19 cellular contexts compared by ENCODE assay signal in genomic region chr2:239819091-239819973, GRCh38.
DNase-seq lines count a peak whose midpoint lies in the region; ATAC-seq and TF ChIP-seq lines count a peak whose summit lies in the region.
"Had no signal": no experiment of that assay in that cellular context is flagged by ENCODE, and none has a peak within 500 bp of the region (broad histone marks: within the 10 kb centered on the region; RNA-seq: fewer than 3 reads in every experiment).

No MANE protein-coding gene starts in this region.

- no peak overlapping the region for H2AFZ ChIP-seq in H9 (ENCODE audit: low read length)

- ATAC-seq in left lobe of liver: no peak
- no peak for ATAC-seq in stimulated activated effector memory CD8-positive, alpha-beta T cell treated with anti-CD3 and anti-CD28 coated beads, Interleukin-12 subunit alpha, Interleukin-12 subunit beta, amount 100 ng/mL, for 72 hours
- ATAC-seq: Panc1 had no signal

- no peak for TF ChIP-seq POLR2A in Peyer's patch (IDR thresholded peaks at IDR 0.05)
- TF ChIP-seq POLR2A in sigmoid colon (IDR thresholded peaks at IDR 0.05): no peak

- H3K4me1 Mint-ChIP-seq in H9: peaks cover 13 to 17% of the 10 kb centered on the region in 2 experiments
- no peaks in the 10 kb centered on the region for H3K4me1 Mint-ChIP-seq in T-helper 2 cell treated with Interferon-gamma antibody and Interleukin-4, amounts not matched to agents 5 μg/mL and 100 μg/mL, for 36 hours (ENCODE audit: low read depth)
- peaks cover 23% of the 10 kb centered on the region for H3K4me1 Mint-ChIP-seq in stimulated activated effector memory CD8-positive, alpha-beta T cell treated with anti-CD3 and anti-CD28 coated beads, Interleukin-12 subunit alpha, Interleukin-12 subunit beta, amount 100 ng/mL, for 72 hours
- H3K4me1 Mint-ChIP-seq: activated naive CD4-positive, alpha-beta T cell treated with anti-CD3 and anti-CD28 coated beads, Interleukin-2, amount 10 ng/mL, durations not matched to agents 7 days and 5 days had no signal

- H3K9me3 ChIP-seq in H9 (ENCODE audit: control insufficient read depth, low read depth, low read length) (no peaks in the 10 kb centered on the region), Peyer's patch (no peaks in the 10 kb centered on the region), sigmoid colon (no peaks in the 10 kb centered on the region)
- H3K9me3 ChIP-seq: esophagus squamous epithelium, right lobe of liver had no signal

- no peak overlapping the region for H3K4me3 ChIP-seq in Peyer's patch
- no peak overlapping the region for H3K4me3 ChIP-seq in sigmoid colon
- H3K4me3 ChIP-seq: esophagus squamous epithelium, right lobe of liver had no signal

- no peak overlapping the region for H4K91ac ChIP-seq in H9 (ENCODE audit: insufficient read length, low read depth, low read length)

- no peaks in the 10 kb centered on the region for H3K79me1 ChIP-seq in H9 (ENCODE audit: insufficient read depth, low read depth, low read length, poor library complexity, severe bottlenecking)

- no peak overlapping the region for H3K4me2 ChIP-seq in H9 (ENCODE audit: insufficient read depth, insufficient read length, low read length)

- H2BK120ac ChIP-seq in H9 (ENCODE audit: low read depth, low read length, poor library complexity, severe bottlenecking): no peak overlapping the region

- H3K56ac ChIP-seq in H9 (ENCODE audit: insufficient read length, low read depth, low read length): no peak overlapping the region

- intact Hi-C loops in sigmoid colon (cut with DNase I): loop anchor here (10.0 kb wide), 5 partner anchors 165 to 745 kb away; partner anchors contain the start of gene HDAC4

- H3K18ac ChIP-seq in H9 (ENCODE audit: insufficient read length, low read depth, low read length): no peak overlapping the region

- H3K23me2 ChIP-seq in H9 (ENCODE audit: insufficient read length, low read depth, low read length, poor library complexity, severe bottlenecking): no peaks in the 10 kb centered on the region

- H3T11ph ChIP-seq in H9 (ENCODE audit: low read length): no peak overlapping the region

- H3K27ac Mint-ChIP-seq in H9: no peak overlapping the region
- no peak overlapping the region for H3K27ac Mint-ChIP-seq in T-helper 2 cell treated with Interferon-gamma antibody and Interleukin-4, amounts not matched to agents 5 μg/mL and 100 μg/mL, for 36 hours
- H3K27ac Mint-ChIP-seq in stimulated activated effector memory CD8-positive, alpha-beta T cell treated with anti-CD3 and anti-CD28 coated beads, Interleukin-12 subunit alpha, Interleukin-12 subunit beta, amount 100 ng/mL, for 72 hours: no peak overlapping the region
- H3K27ac Mint-ChIP-seq: activated naive CD4-positive, alpha-beta T cell treated with anti-CD3 and anti-CD28 coated beads, Interleukin-2, amount 10 ng/mL, durations not matched to agents 7 days and 5 days; memory B cell had no signal

- H3K23ac ChIP-seq in H9 (ENCODE audit: insufficient read length, low read depth, low read length): no peak overlapping the region

- H3K4me1 ChIP-seq in H9 (ENCODE audit: insufficient read depth, low read length) (no peaks in the 10 kb centered on the region; the same call in 1 of the 2 replicates), Peyer's patch (peaks cover 0 to 3% (median 0%) of the 10 kb centered on the region in 4 donors), sigmoid colon (peaks cover 0 to 16% (median 15%) of the 10 kb centered on the region in 4 donors)
- H3K4me1 ChIP-seq: right lobe of liver had no signal

- WGBS in H9 (ENCODE audit: extremely low coverage, insufficient read length, low lambda C conversion rate): no CpG with 5 or more reads among the region's 17 CpGs
- WGBS in sigmoid colon, 2 donors: 74 to 86% methylated on average over 17 of the region's 17 CpGs

- no peak overlapping the region for H2BK20ac ChIP-seq in H9 (ENCODE audit: low read depth, low read length, poor library complexity, severe bottlenecking)

- H3K27me3 Mint-ChIP-seq in H9 (ENCODE audit: low read depth): peaks cover 23% of the 10 kb centered on the region
- H3K27me3 Mint-ChIP-seq in T-helper 2 cell treated with Interferon-gamma antibody and Interleukin-4, amounts not matched to agents 5 μg/mL and 100 μg/mL, for 36 hours (ENCODE audit: low read depth): no peaks in the 10 kb centered on the region

- no peak overlapping the region for H3K27ac ChIP-seq in H9 (ENCODE audit: insufficient read length, low read depth, low read length)
- H3K27ac ChIP-seq in Peyer's patch: no peak overlapping the region
- no peak overlapping the region for H3K27ac ChIP-seq in sigmoid colon
- H3K27ac ChIP-seq: esophagus squamous epithelium, right lobe of liver, WERI-Rb-1 had no signal

- no peak overlapping the region for H2BK5ac ChIP-seq in H9 (ENCODE audit: insufficient read length, low read length)

- H3K79me2 ChIP-seq in H9 (ENCODE audit: insufficient read depth, low read length): no peaks in the 10 kb centered on the region

- DNase-seq in H9 (peak; percentile 20), Peyer's patch (peak in 2 of 3 donors; percentile 30 to 42), left lobe of liver (ENCODE audit: low spot score) (peak; percentile 28), sigmoid colon (peak; percentile 40), AG20443 (ENCODE audit: low spot score) (no peak)
- DNase-seq in T-helper 2 cell treated with Interferon-gamma antibody and Interleukin-4, amounts not matched to agents 5 μg/mL and 100 μg/mL, for 36 hours (ENCODE audit: low spot score): no peak
- no peak for DNase-seq in stimulated activated effector memory CD8-positive, alpha-beta T cell treated with anti-CD3 and anti-CD28 coated beads, Interleukin-12 subunit alpha, Interleukin-12 subunit beta, amount 100 ng/mL, for 72 hours (ENCODE audit: low spot score in 2 of 2)
- DNase-seq: activated naive CD4-positive, alpha-beta T cell treated with anti-CD3 and anti-CD28 coated beads, Interleukin-2, amount 10 ng/mL, durations not matched to agents 7 days and 5 days; DMS153; esophagus squamous epithelium; NCI-H1105; NCI-H2107; NCI-H69; stimulated activated CD4-positive, alpha-beta T cell treated with anti-CD3 and anti-CD28 coated beads, Interleukin-2, amount 100 ng/mL, for 48 hours; WERI-Rb-1 had no signal

- no peak for TF ChIP-seq CTCF in H9 (conservative IDR thresholded peaks at IDR 0.05)
- TF ChIP-seq CTCF in Peyer's patch (IDR thresholded peaks at IDR 0.05): no peak
- TF ChIP-seq CTCF in sigmoid colon (IDR thresholded peaks at IDR 0.05): no peak

- H3K4ac ChIP-seq in H9 (ENCODE audit: low read depth, low read length): no peak overlapping the region

- no peaks in the 10 kb centered on the region; a peak in 1 of 5 replicates for H3K9me3 Mint-ChIP-seq in H9
- H3K9me3 Mint-ChIP-seq in T-helper 2 cell treated with Interferon-gamma antibody and Interleukin-4, amounts not matched to agents 5 μg/mL and 100 μg/mL, for 36 hours: no peaks in the 10 kb centered on the region
- no peaks in the 10 kb centered on the region for H3K9me3 Mint-ChIP-seq in stimulated activated effector memory CD8-positive, alpha-beta T cell treated with anti-CD3 and anti-CD28 coated beads, Interleukin-12 subunit alpha, Interleukin-12 subunit beta, amount 100 ng/mL, for 72 hours
- H3K9me3 Mint-ChIP-seq: activated naive CD4-positive, alpha-beta T cell treated with anti-CD3 and anti-CD28 coated beads, Interleukin-2, amount 10 ng/mL, durations not matched to agents 7 days and 5 days had no signal

- H3K27me3 ChIP-seq in H9 (ENCODE audit: insufficient read depth, low read length) (no peaks in the 10 kb centered on the region), Peyer's patch (no peaks in the 10 kb centered on the region), sigmoid colon (no peaks in the 10 kb centered on the region)
- H3K27me3 ChIP-seq: right lobe of liver had no signal

- H2BK12ac ChIP-seq in H9 (ENCODE audit: insufficient read length, low read depth, low read length): no peak overlapping the region

- no peak overlapping the region for H3K4me3 Mint-ChIP-seq in H9
- H3K4me3 Mint-ChIP-seq in T-helper 2 cell treated with Interferon-gamma antibody and Interleukin-4, amounts not matched to agents 5 μg/mL and 100 μg/mL, for 36 hours: no peak overlapping the region
- H3K4me3 Mint-ChIP-seq in stimulated activated effector memory CD8-positive, alpha-beta T cell treated with anti-CD3 and anti-CD28 coated beads, Interleukin-12 subunit alpha, Interleukin-12 subunit beta, amount 100 ng/mL, for 72 hours: no peak overlapping the region
- H3K4me3 Mint-ChIP-seq: activated naive CD4-positive, alpha-beta T cell treated with anti-CD3 and anti-CD28 coated beads, Interleukin-2, amount 10 ng/mL, durations not matched to agents 7 days and 5 days; IgD-negative memory B cell; memory B cell had no signal

- no peak overlapping the region for H4K5ac ChIP-seq in H9 (ENCODE audit: insufficient read length, low read depth, low read length)

- H2BK15ac ChIP-seq in H9 (ENCODE audit: low read depth, low read length): no peak overlapping the region

- H3K36me3 ChIP-seq in Peyer's patch: no peaks in the 10 kb centered on the region
- H3K36me3 ChIP-seq in sigmoid colon: no peaks in the 10 kb centered on the region
- H3K36me3 ChIP-seq: esophagus squamous epithelium, right lobe of liver, WERI-Rb-1 had no signal

- TF ChIP-seq EP300 in sigmoid colon (IDR thresholded peaks at IDR 0.05): no peak

- H3K9ac ChIP-seq in H9 (ENCODE audit: extremely low read depth, insufficient read length, low read length): no peak overlapping the region

- no peaks in the 10 kb centered on the region; a peak in 1 of 7 replicates for H3K36me3 Mint-ChIP-seq in H9 (ENCODE audit: insufficient read depth in 1 of 3, low read depth in 3 of 3)
- no peaks in the 10 kb centered on the region for H3K36me3 Mint-ChIP-seq in T-helper 2 cell treated with Interferon-gamma antibody and Interleukin-4, amounts not matched to agents 5 μg/mL and 100 μg/mL, for 36 hours (ENCODE audit: low read depth)
- H3K36me3 Mint-ChIP-seq in stimulated activated effector memory CD8-positive, alpha-beta T cell treated with anti-CD3 and anti-CD28 coated beads, Interleukin-12 subunit alpha, Interleukin-12 subunit beta, amount 100 ng/mL, for 72 hours: peaks cover 5% of the 10 kb centered on the region
- H3K36me3 Mint-ChIP-seq: activated naive CD4-positive, alpha-beta T cell treated with anti-CD3 and anti-CD28 coated beads, Interleukin-2, amount 10 ng/mL, durations not matched to agents 7 days and 5 days; IgD-negative memory B cell; memory B cell had no signal

- no peaks in the 10 kb centered on the region for H4K20me1 ChIP-seq in H9 (ENCODE audit: control insufficient read depth, insufficient read depth, insufficient read length)

- H4K8ac ChIP-seq in H9 (replicated peaks; ENCODE audit: insufficient read length, low read depth, low read length): no peak overlapping the region

- no peak overlapping the region for H3K14ac ChIP-seq in H9 (ENCODE audit: insufficient read depth, low read length)

- no peak overlapping the region for H2AK5ac ChIP-seq in H9 (ENCODE audit: insufficient read length, low read length)

Comparison
In these comparisons a context has a peak if more than half of its experiments do, and no peak if none do; other contexts are left out.
1. DNase-seq: peak in H9 (single experiment), Peyer's patch (2 of 3), left lobe of liver (single experiment) and sigmoid colon (single experiment); none in AG20443 (single experiment), T-helper 2 cell treated with Interferon-gamma antibody and Interleukin-4, amounts not matched to agents 5 μg/mL and 100 μg/mL, for 36 hours (single experiment) and stimulated activated effector memory CD8-positive, alpha-beta T cell treated with anti-CD3 and anti-CD28 coated beads, Interleukin-12 subunit alpha, Interleukin-12 subunit beta, amount 100 ng/mL, for 72 hours (0 of 2).